In genomic region chr2:241560181-241560882, GRCh38 we compare ENCODE assay signal across 11 cellular contexts. TPM values are rescaled to one million over a fixed set of nuclear protein-coding genes. Genes with fewer than 3 reads are reported as not detected.
DNase-seq lines count a peak whose midpoint lies in the region; ATAC-seq lines count a peak whose summit lies in the region.
"Had no signal": no experiment of that assay in that cellular context is flagged by ENCODE, and none has a peak within 500 bp of the region (broad histone marks: within the 10 kb centered on the region; RNA-seq: fewer than 3 reads in every experiment).

No MANE protein-coding gene starts in this region.

- H3K4me1 Mint-ChIP-seq in naive thymus-derived CD8-positive, alpha-beta T cell, result peaks cover 4 to 12% (median 7%) of the 10 kb centered on the region in 4 donors

- ATAC-seq in naive thymus-derived CD8-positive, alpha-beta T cell, result no peak
- no peak for ATAC-seq in GM19023 (IDR thresholded peaks at IDR 0.05; ENCODE audit: unreplicated experiment)

- H2AFZ ChIP-seq in ACC112 (ENCODE audit: low read length, unreplicated experiment), result peak overlapping the region; percentile 56

- peaks cover 14 to 45% (median 32%) of the 10 kb centered on the region in 5 donors for H3K27me3 Mint-ChIP-seq in naive thymus-derived CD8-positive, alpha-beta T cell

- H3K9ac ChIP-seq in NT2/D1 (ENCODE audit: insufficient read length, low read depth), result peak overlapping the region; percentile 2

- peaks cover 5 to 28% (median 14%) of the 10 kb centered on the region in 9 donors for H3K9me3 Mint-ChIP-seq in naive thymus-derived CD8-positive, alpha-beta T cell

- peaks cover 12% of the 10 kb centered on the region for H3K9me3 ChIP-seq in NT2/D1 (ENCODE audit: insufficient read depth, low read length)
- H3K9me3 ChIP-seq in ectodermal cell (ENCODE audit: control insufficient read depth, low read length), result no peaks in the 10 kb centered on the region

- DNase-seq in NT2/D1 (ENCODE audit: low read depth, low spot score) (no peak), anterior cingulate cortex (lab: John Stamatoyannopoulos, UW) (no peak), KG1 (lab: John Stamatoyannopoulos, UW) (no peak), GM19240 (ENCODE audit: insufficient read length, low spot score) (no peak)
- peak in 1 of 10 donors; percentile 58 for DNase-seq in naive thymus-derived CD8-positive, alpha-beta T cell
- DNase-seq: DND-41, SIG-M5 had no signal

- no peak overlapping the region for H3K27ac Mint-ChIP-seq in naive thymus-derived CD8-positive, alpha-beta T cell
- H3K27ac Mint-ChIP-seq: stimulated activated naive CD8-positive, alpha-beta T cell treated with anti-CD3 and anti-CD28 coated beads, Interleukin-15, Interleukin-2, amounts not matched to agents 100 ng/mL and 50 ng/mL, for 24 hours had no signal

- peaks cover 22% of the 10 kb centered on the region for H3K79me2 ChIP-seq in ACC112 (ENCODE audit: control insufficient read depth, insufficient read depth, low read length, unreplicated experiment)

- WGBS in ectodermal cell, 2 experiments, result 86 to 89% methylated on average over 18 of the region's 18 CpGs

- H3K4me1 ChIP-seq in ACC112 (ENCODE audit: control insufficient read depth, insufficient read depth, low read length, unreplicated experiment) (peaks cover 23% of the 10 kb centered on the region), NT2/D1 (ENCODE audit: insufficient read depth, insufficient read length) (peaks cover 37% of the 10 kb centered on the region), ectodermal cell (ENCODE audit: control insufficient read depth, insufficient read depth, low read length) (peaks cover 12% of the 10 kb centered on the region)

- H3K27ac ChIP-seq in ACC112 (ENCODE audit: low read depth, low read length), result peak overlapping the region; percentile 2; the same call in 1 of the 2 replicates
- H3K27ac ChIP-seq in ectodermal cell (ENCODE audit: insufficient read depth, low read depth, low read length, poor library complexity, severe bottlenecking), result no peak overlapping the region

- H3K36me3 ChIP-seq in ACC112 (ENCODE audit: insufficient read depth, low read length) (no peaks in the 10 kb centered on the region), NT2/D1 (ENCODE audit: insufficient read depth, insufficient read length, low read length) (peaks cover 31% of the 10 kb centered on the region), ectodermal cell (ENCODE audit: control insufficient read depth, insufficient read depth, low read length) (no peaks in the 10 kb centered on the region)

- POLR2A ChIA-PET in naive thymus-derived CD8-positive, alpha-beta T cell (lab: Charles Lee), result no interaction called here

- H3K4me3 ChIP-seq in ACC112 (ENCODE audit: low read depth, low read length), result peak overlapping the region; percentile 79
- H3K4me3 ChIP-seq in NT2/D1 (ENCODE audit: insufficient read length, low read depth), result no peak overlapping the region
- H3K4me3 ChIP-seq in ectodermal cell (ENCODE audit: insufficient read depth, low read depth, low read length), result peak overlapping the region; percentile 52

- peaks cover 5 to 19% (median 11%) of the 10 kb centered on the region in 3 donors for H3K36me3 Mint-ChIP-seq in naive thymus-derived CD8-positive, alpha-beta T cell

- no peaks in the 10 kb centered on the region for H3K27me3 ChIP-seq in ACC112 (ENCODE audit: insufficient read depth, low read length)
- peaks cover 26% of the 10 kb centered on the region for H3K27me3 ChIP-seq in NT2/D1 (ENCODE audit: insufficient read depth, insufficient read length)
- peaks cover 22% of the 10 kb centered on the region for H3K27me3 ChIP-seq in ectodermal cell (ENCODE audit: control insufficient read depth, insufficient read depth, low read length, poor library complexity, severe bottlenecking)

- H3K4me3 Mint-ChIP-seq in naive thymus-derived CD8-positive, alpha-beta T cell, result peak overlapping the region; percentile 31 to 65 (median 60)

RNA-seq across cellular contexts. Expression of gene BOK, which starts 1.8 kb away (rescaled TPM):
- polyA plus RNA-seq in ectodermal cell (2013, experiment 1 of 4), result 22.5 TPM
- 20.0 TPM for polyA plus RNA-seq in ectodermal cell (2013, experiment 2 of 4)
- polyA plus RNA-seq in ectodermal cell (2013, experiment 3 of 4), result 16.3 TPM
- polyA plus RNA-seq in ectodermal cell (2013, experiment 4 of 4), result 16.7 TPM
- not detected for total RNA-seq in naive thymus-derived CD8-positive, alpha-beta T cell
- under 1 TPM in 1 of 3 donors, not detected in 2; 0.53 TPM for polyA plus RNA-seq in naive thymus-derived CD8-positive, alpha-beta T cell

RNA-seq across cellular contexts. Expression of gene STK25, which starts 51.9 kb away (rescaled TPM):
- 219 TPM for polyA plus RNA-seq in ectodermal cell (2013, experiment 1 of 4)
- polyA plus RNA-seq in ectodermal cell (2013, experiment 2 of 4), result 227 TPM
- 191 TPM for polyA plus RNA-seq in ectodermal cell (2013, experiment 3 of 4)
- 217 TPM for polyA plus RNA-seq in ectodermal cell (2013, experiment 4 of 4)
- total RNA-seq in naive thymus-derived CD8-positive, alpha-beta T cell, result 100 to 1,000 TPM; 148 to 150 TPM
- polyA plus RNA-seq in naive thymus-derived CD8-positive, alpha-beta T cell, result 10 to 100 TPM; 69.9 to 81.1 (median 70.1) TPM
